Comparison of ENCODE assay signal across 8 cellular contexts in genomic region chr2:28276076-28276618, GRCh38.
DNase-seq lines count a peak whose midpoint lies in the region; ATAC-seq and TF ChIP-seq lines count a peak whose summit lies in the region.

No MANE protein-coding gene starts in this region.

- no peaks in the 10 kb centered on the region for H3K9me3 Mint-ChIP-seq in endodermal cell

- H4K8ac ChIP-seq in mesenchymal stem cell (ENCODE audit: low read length), result no peak overlapping the region

- peak overlapping the region; percentile 66 for H2AK5ac ChIP-seq in mesenchymal stem cell (ENCODE audit: low read length, severe bottlenecking)

- WGBS in mesenchymal stem cell, result 4% methylated on average over 10 of the region's 11 CpGs
- 88 to 89% methylated on average over 9 to 11 of the region's 11 CpGs for WGBS in endodermal cell (ENCODE audit: insufficient coverage in 1 of 2, insufficient read length in 1 of 2), 2 experiments

- peak overlapping the region; percentile 15 to 75 for H3K4ac ChIP-seq in mesenchymal stem cell (ENCODE audit: low read depth in 1 of 2, low read length in 2 of 2)

- H3K9ac ChIP-seq in mesenchymal stem cell (ENCODE audit: low read length), result peak overlapping the region; percentile 84
- H3K9ac ChIP-seq in endodermal cell (ENCODE audit: extremely low read depth, low read length, poor library complexity, severe bottlenecking), result no peak overlapping the region

- H2BK120ac ChIP-seq in mesenchymal stem cell (ENCODE audit: low read depth, low read length), result no peak overlapping the region

- H3K27me3 ChIP-seq in ACC112 (ENCODE audit: insufficient read depth, low read length) (no peaks in the 10 kb centered on the region), mesenchymal stem cell (ENCODE audit: control insufficient read depth in 1 of 2, insufficient read depth in 1 of 2, low read length in 2 of 2) (no peaks in the 10 kb centered on the region), endodermal cell (ENCODE audit: control insufficient read depth, insufficient read depth, low read length, poor library complexity, severe bottlenecking) (no peaks in the 10 kb centered on the region)

- H3K27me3 Mint-ChIP-seq in endodermal cell (ENCODE audit: insufficient read depth), result no peaks in the 10 kb centered on the region

- peak overlapping the region; percentile 58 for H2BK5ac ChIP-seq in mesenchymal stem cell (ENCODE audit: low read depth, low read length, poor library complexity, severe bottlenecking)

- DNase-seq in NB4 (ENCODE audit: low read depth), result peak; percentile 83
- DNase-seq in astrocyte of the hippocampus (ENCODE audit: low read depth, low spot score), result peak; percentile 95
- DNase-seq in mesenchymal stem cell, result peak; percentile 98
- no peak for DNase-seq in OCI-M2 (lab: John Stamatoyannopoulos, UW; ENCODE audit: unreplicated experiment)
- no peak for DNase-seq in endodermal cell

- peak overlapping the region; percentile 75 to 90 for H2BK12ac ChIP-seq in mesenchymal stem cell (ENCODE audit: low read length in 2 of 2)

- H2BK15ac ChIP-seq in mesenchymal stem cell (ENCODE audit: low read depth, poor library complexity, severe bottlenecking), result no peak overlapping the region

- peaks cover 24% of the 10 kb centered on the region for H3K4me1 Mint-ChIP-seq in endodermal cell

- H3K36me3 ChIP-seq in ACC112 (ENCODE audit: insufficient read depth, low read length), result no peaks in the 10 kb centered on the region
- H3K36me3 ChIP-seq in mesenchymal stem cell (ENCODE audit: control insufficient read depth in 1 of 2, insufficient read depth in 2 of 2, low read depth in 1 of 2, low read length in 2 of 2), result no peaks in the 10 kb centered on the region
- no peaks in the 10 kb centered on the region for H3K36me3 ChIP-seq in endodermal cell (ENCODE audit: control insufficient read depth, insufficient read depth, low read length)

- no peak overlapping the region for H3K4me2 ChIP-seq in mesenchymal stem cell (ENCODE audit: low read length, poor library complexity, severe bottlenecking)

- H3K14ac ChIP-seq in mesenchymal stem cell (ENCODE audit: low read length in 2 of 2), result no peak overlapping the region

- no peak for TF ChIP-seq CTCF in NB4 (IDR thresholded peaks at IDR 0.05; ENCODE audit: low read depth, low read length)
- no peak for TF ChIP-seq CTCF in endodermal cell (conservative IDR thresholded peaks at IDR 0.05)

- H3K4me1 ChIP-seq in ACC112 (ENCODE audit: control insufficient read depth, insufficient read depth, low read length, unreplicated experiment) (peaks cover 38% of the 10 kb centered on the region), mesenchymal stem cell (ENCODE audit: control insufficient read depth, insufficient read depth, low read depth, low read length) (peaks cover 22% of the 10 kb centered on the region), endodermal cell (ENCODE audit: control insufficient read depth, insufficient read depth, low read length) (peaks cover 7% of the 10 kb centered on the region)

- peaks cover 2% of the 10 kb centered on the region for H3K79me1 ChIP-seq in mesenchymal stem cell (replicated peaks; ENCODE audit: low read length, poor library complexity, severe bottlenecking)

- H4K91ac ChIP-seq in mesenchymal stem cell (ENCODE audit: low read length), result peak overlapping the region; percentile 57

- H3K9me3 ChIP-seq in mesenchymal stem cell (ENCODE audit: control insufficient read depth, low read length), result no peaks in the 10 kb centered on the region
- H3K9me3 ChIP-seq in endodermal cell (ENCODE audit: control insufficient read depth, low read length), result no peaks in the 10 kb centered on the region

- H3K27ac ChIP-seq in ACC112 (ENCODE audit: low read depth, low read length) (peak overlapping the region; percentile 93), mesenchymal stem cell (ENCODE audit: low read length, poor library complexity, severe bottlenecking) (peak overlapping the region; percentile 93), endodermal cell (ENCODE audit: low read depth, low read length) (no peak overlapping the region)

- H3K18ac ChIP-seq in mesenchymal stem cell (ENCODE audit: low read depth in 1 of 2, low read length in 2 of 2), result peak overlapping the region; percentile 34 to 92

- no peak overlapping the region for H3K27ac Mint-ChIP-seq in endodermal cell

- no peaks in the 10 kb centered on the region for H3K36me3 Mint-ChIP-seq in endodermal cell (ENCODE audit: low read depth)

- ATAC-seq in GM18508 (IDR thresholded peaks at IDR 0.05; ENCODE audit: insufficient read depth, unreplicated experiment), result peak; percentile 52
- ATAC-seq in GM21367 (IDR thresholded peaks at IDR 0.05; ENCODE audit: unreplicated experiment), result no peak

- H3K4me3 ChIP-seq in ACC112 (ENCODE audit: low read depth, low read length) (no peak overlapping the region), NB4 (ENCODE audit: low read depth, low read length) (no peak overlapping the region), mesenchymal stem cell (ENCODE audit: insufficient read depth in 1 of 2, low read depth in 1 of 2, low read length in 2 of 2) (no peak overlapping the region), endodermal cell (ENCODE audit: low read length) (no peak overlapping the region)

- no peaks in the 10 kb centered on the region for H3K79me2 ChIP-seq in ACC112 (ENCODE audit: control insufficient read depth, insufficient read depth, low read length, unreplicated experiment)

- no peak for TF ChIP-seq POLR2A in NB4 (IDR thresholded peaks at IDR 0.05; ENCODE audit: extremely low read depth, insufficient read length)

- peak overlapping the region; percentile 16 for H2AFZ ChIP-seq in ACC112 (ENCODE audit: low read length, unreplicated experiment)
- H2AFZ ChIP-seq in mesenchymal stem cell (ENCODE audit: low read depth, low read length), result no peak overlapping the region

- H3K23ac ChIP-seq in mesenchymal stem cell (ENCODE audit: low read length in 2 of 2), result no peak overlapping the region

- no peak overlapping the region for H3K4me3 Mint-ChIP-seq in endodermal cell

Comparison
In these comparisons a context has a peak if more than half of its experiments do, and no peak if none do; other contexts are left out.
1. DNase-seq: peak in NB4 (single experiment), astrocyte of the hippocampus (single experiment) and mesenchymal stem cell (single experiment); none in OCI-M2 (single experiment) and endodermal cell (single experiment).